In the genomic region with DNA sequence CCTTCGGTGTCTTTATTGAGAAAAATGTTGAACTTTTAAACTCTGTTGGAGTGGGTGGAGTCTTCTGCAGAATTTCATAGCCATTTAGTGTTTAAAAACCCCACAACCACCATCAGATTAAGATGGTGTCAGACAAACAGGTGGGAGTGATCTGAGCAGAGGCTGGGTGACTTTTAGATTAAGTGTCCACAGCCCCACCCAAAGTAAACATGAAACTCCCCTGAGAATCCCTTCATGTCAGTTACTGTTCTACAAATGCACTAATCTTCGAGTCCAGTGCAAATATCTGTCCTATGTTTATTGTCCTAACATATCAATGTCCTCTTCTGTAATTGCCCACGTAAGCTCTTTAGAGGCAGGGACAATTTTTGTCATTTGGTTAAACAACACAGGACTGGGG, we compare ENCODE assay signal across 17 cellular contexts.
DNase-seq lines count a peak whose midpoint lies in the region; ATAC-seq, FAIRE-seq and TF ChIP-seq lines count a peak whose summit lies in the region.
"Had no signal": no experiment of that assay in that cellular context is flagged by ENCODE, and none has a peak within 500 bp of the region (broad histone marks: within the 10 kb centered on the region; RNA-seq: fewer than 3 reads in every experiment).

No MANE protein-coding gene starts in this region.

- H3K79me2 ChIP-seq in GM23338 (replicated peaks; ENCODE audit: insufficient read depth) = no peaks in the 10 kb centered on the region

- H3K36me3 ChIP-seq in GM23338 (ENCODE audit: insufficient read depth) (no peaks in the 10 kb centered on the region), small intestine (ENCODE audit: control insufficient read depth in 2 of 2, insufficient read depth in 2 of 2, low read length in 2 of 2) (no peaks in the 10 kb centered on the region)
- H3K36me3 ChIP-seq: breast epithelium, pancreas had no signal

- H3K4me3 ChIP-seq in GM23338 (no peak overlapping the region), small intestine (ENCODE audit: low read depth in 1 of 2, low read length in 2 of 2) (no peak overlapping the region)
- H3K4me3 ChIP-seq: breast epithelium, pancreas had no signal

- WGBS in small intestine, 3 donors = 6 to 44% (median 26%) methylated on average over 3 of the region's 3 CpGs

- peaks cover 13% of the 10 kb centered on the region for H3K9me2 ChIP-seq in GM23338 (ENCODE audit: insufficient read depth)
- H3K9me2 ChIP-seq: SK-N-SH had no signal

- CTCF ChIA-PET in activated CD8-positive, alpha-beta T cell treated with anti-CD3 and anti-CD28 coated beads for 36 hours (lab: Charles Lee) = interaction anchor here (1.0 kb wide), 1 partner anchor 27 kb away, joined by 3 read pairs; no protein-coding TSS in a partner anchor
- CTCF ChIA-PET in activated CD8-positive, alpha-beta T cell treated with anti-CD3 and anti-CD28 coated beads, Interleukin-2, amount 10 ng/mL, durations not matched to agents 7 days and 5 days (lab: Charles Lee) = no interaction called here

- TF ChIP-seq CTCF in activated CD8-positive, alpha-beta T cell treated with anti-CD3 and anti-CD28 coated beads for 36 hours (IDR thresholded peaks at IDR 0.05) = no peak
- no peak for TF ChIP-seq CTCF in GM23338 (conservative IDR thresholded peaks at IDR 0.05; ENCODE audit: low read depth in 2 of 2)

- 0 out of 2 replicates have a peak, but pooled peaks cover 8% of the 10 kb centered on the region for H3K4me1 ChIP-seq in GM23338 (ENCODE audit: insufficient read depth)
- H3K4me1 ChIP-seq in small intestine (ENCODE audit: control insufficient read depth in 2 of 2, insufficient read depth in 1 of 2, low read depth in 1 of 2, low read length in 1 of 2) = no peaks in the 10 kb centered on the region
- H3K4me1 ChIP-seq: breast epithelium had no signal

- H3K27me3 ChIP-seq in GM23338 (ENCODE audit: insufficient read depth) (no peaks in the 10 kb centered on the region), small intestine (ENCODE audit: control insufficient read depth in 2 of 2, insufficient read depth in 2 of 2, low read length in 2 of 2) (no peaks in the 10 kb centered on the region)
- H3K27me3 ChIP-seq: breast epithelium, pancreas had no signal

- no peak for FAIRE-seq in small intestine (lab: Jason Lieb, UNC)
- FAIRE-seq: pancreas had no signal

- H2AFZ ChIP-seq in GM23338 = peak overlapping the region; percentile 56

- no peaks in the 10 kb centered on the region for H3F3A ChIP-seq in GM23338 (replicated peaks; ENCODE audit: low read depth)

- no peaks in the 10 kb centered on the region for H3K36me3 Mint-ChIP-seq in activated CD8-positive, alpha-beta T cell treated with anti-CD3 and anti-CD28 coated beads for 36 hours (ENCODE audit: low read depth)
- H3K36me3 Mint-ChIP-seq in activated CD8-positive, alpha-beta T cell treated with anti-CD3 and anti-CD28 coated beads, Interleukin-2, amount 10 ng/mL, durations not matched to agents 7 days and 5 days (ENCODE audit: low read depth) = no peaks in the 10 kb centered on the region
- no peaks in the 10 kb centered on the region for H3K36me3 Mint-ChIP-seq in GM23338 (ENCODE audit: low read depth)
- H3K36me3 Mint-ChIP-seq in activated T-helper 2 cell treated with anti-CD3 and anti-CD28 coated beads, Interferon-gamma antibody, Interleukin-2, Interleukin-4, amounts not matched to agents 10 μg/mL and 5 μg/mL and 100 μg/mL, durations not matched to agents 14 hours and 24 hours and 36 hours (ENCODE audit: low read depth) = peaks cover 46% of the 10 kb centered on the region

- POLR2A ChIA-PET in activated CD8-positive, alpha-beta T cell treated with anti-CD3 and anti-CD28 coated beads for 36 hours (lab: Charles Lee) = no interaction called here
- POLR2A ChIA-PET in activated CD8-positive, alpha-beta T cell treated with anti-CD3 and anti-CD28 coated beads, Interleukin-2, amount 10 ng/mL, durations not matched to agents 7 days and 5 days (lab: Charles Lee) = no interaction called here

- no peak overlapping the region for H3K4me3 Mint-ChIP-seq in activated CD8-positive, alpha-beta T cell treated with anti-CD3 and anti-CD28 coated beads for 36 hours
- H3K4me3 Mint-ChIP-seq in activated CD8-positive, alpha-beta T cell treated with anti-CD3 and anti-CD28 coated beads, Interleukin-2, amount 10 ng/mL, durations not matched to agents 7 days and 5 days = no peak overlapping the region
- no peak overlapping the region for H3K4me3 Mint-ChIP-seq in GM23338
- peak overlapping the region; percentile 68 for H3K4me3 Mint-ChIP-seq in activated T-helper 2 cell treated with anti-CD3 and anti-CD28 coated beads, Interferon-gamma antibody, Interleukin-2, Interleukin-4, amounts not matched to agents 10 μg/mL and 5 μg/mL and 100 μg/mL, durations not matched to agents 14 hours and 24 hours and 36 hours (ENCODE audit: low read depth)

- H3K27me3 Mint-ChIP-seq in activated CD8-positive, alpha-beta T cell treated with anti-CD3 and anti-CD28 coated beads for 36 hours = peaks cover 10% of the 10 kb centered on the region
- H3K27me3 Mint-ChIP-seq in activated CD8-positive, alpha-beta T cell treated with anti-CD3 and anti-CD28 coated beads, Interleukin-2, amount 10 ng/mL, durations not matched to agents 7 days and 5 days (ENCODE audit: low read depth) = peaks cover 16% of the 10 kb centered on the region
- H3K27me3 Mint-ChIP-seq in GM23338 (ENCODE audit: insufficient read depth, low read depth, poor library complexity) = peaks cover 7% of the 10 kb centered on the region
- no peaks in the 10 kb centered on the region for H3K27me3 Mint-ChIP-seq in activated T-helper 2 cell treated with anti-CD3 and anti-CD28 coated beads, Interferon-gamma antibody, Interleukin-2, Interleukin-4, amounts not matched to agents 10 μg/mL and 5 μg/mL and 100 μg/mL, durations not matched to agents 14 hours and 24 hours and 36 hours (ENCODE audit: low read depth)

- peak; percentile 66 for ATAC-seq in activated CD8-positive, alpha-beta T cell treated with anti-CD3 and anti-CD28 coated beads for 36 hours
- no peak for ATAC-seq in activated CD8-positive, alpha-beta T cell treated with anti-CD3 and anti-CD28 coated beads, Interleukin-2, amount 10 ng/mL, durations not matched to agents 7 days and 5 days
- no peak for ATAC-seq in GM23338
- no peak for ATAC-seq in HG03159 (IDR thresholded peaks at IDR 0.05; ENCODE audit: unreplicated experiment)
- no peak for ATAC-seq in GM18909 (IDR thresholded peaks at IDR 0.05; ENCODE audit: poor library complexity, unreplicated experiment)

- H3K4me1 Mint-ChIP-seq in activated CD8-positive, alpha-beta T cell treated with anti-CD3 and anti-CD28 coated beads for 36 hours (ENCODE audit: low read depth) = peaks cover 30% of the 10 kb centered on the region
- peaks cover 11% of the 10 kb centered on the region for H3K4me1 Mint-ChIP-seq in activated CD8-positive, alpha-beta T cell treated with anti-CD3 and anti-CD28 coated beads, Interleukin-2, amount 10 ng/mL, durations not matched to agents 7 days and 5 days (ENCODE audit: low read depth)
- peaks cover 8% of the 10 kb centered on the region; the same call in 2 of the 3 replicates for H3K4me1 Mint-ChIP-seq in GM23338
- H3K4me1 Mint-ChIP-seq in activated T-helper 2 cell treated with anti-CD3 and anti-CD28 coated beads, Interferon-gamma antibody, Interleukin-2, Interleukin-4, amounts not matched to agents 10 μg/mL and 5 μg/mL and 100 μg/mL, durations not matched to agents 14 hours and 24 hours and 36 hours (ENCODE audit: low read depth) = peaks cover 75% of the 10 kb centered on the region

- H3K27ac ChIP-seq in GM23338 (ENCODE audit: low read depth) (no peak overlapping the region), small intestine (ENCODE audit: low read depth in 1 of 2, low read length in 1 of 2) (no peak overlapping the region)
- H3K27ac ChIP-seq: breast epithelium, pancreas had no signal

- no peaks in the 10 kb centered on the region for H3K9me3 Mint-ChIP-seq in activated CD8-positive, alpha-beta T cell treated with anti-CD3 and anti-CD28 coated beads for 36 hours
- no peaks in the 10 kb centered on the region for H3K9me3 Mint-ChIP-seq in activated CD8-positive, alpha-beta T cell treated with anti-CD3 and anti-CD28 coated beads, Interleukin-2, amount 10 ng/mL, durations not matched to agents 7 days and 5 days (ENCODE audit: insufficient read depth)
- no peaks in the 10 kb centered on the region; the same call in 2 of the 3 replicates for H3K9me3 Mint-ChIP-seq in GM23338
- H3K9me3 Mint-ChIP-seq in activated T-helper 2 cell treated with anti-CD3 and anti-CD28 coated beads, Interferon-gamma antibody, Interleukin-2, Interleukin-4, amounts not matched to agents 10 μg/mL and 5 μg/mL and 100 μg/mL, durations not matched to agents 14 hours and 24 hours and 36 hours = peaks cover 14% of the 10 kb centered on the region

- H3K9me3 ChIP-seq in small intestine (ENCODE audit: control insufficient read depth, low read depth) = no peaks in the 10 kb centered on the region
- H3K9me3 ChIP-seq: breast epithelium, pancreas, SK-N-SH had no signal

- no peaks in the 10 kb centered on the region for H4K20me1 ChIP-seq in GM23338 (replicated peaks; ENCODE audit: insufficient read depth)

- peak overlapping the region; percentile 60 for H3K27ac Mint-ChIP-seq in activated CD8-positive, alpha-beta T cell treated with anti-CD3 and anti-CD28 coated beads for 36 hours
- H3K27ac Mint-ChIP-seq in activated CD8-positive, alpha-beta T cell treated with anti-CD3 and anti-CD28 coated beads, Interleukin-2, amount 10 ng/mL, durations not matched to agents 7 days and 5 days = no peak overlapping the region
- no peak overlapping the region for H3K27ac Mint-ChIP-seq in GM23338
- H3K27ac Mint-ChIP-seq in activated T-helper 2 cell treated with anti-CD3 and anti-CD28 coated beads, Interferon-gamma antibody, Interleukin-2, Interleukin-4, amounts not matched to agents 10 μg/mL and 5 μg/mL and 100 μg/mL, durations not matched to agents 14 hours and 24 hours and 36 hours = peak overlapping the region; percentile 99

- intact Hi-C loops in activated CD8-positive, alpha-beta T cell treated with anti-CD3 and anti-CD28 coated beads for 36 hours (cut with micrococcal nuclease) = no loop called here
- intact Hi-C loops in activated T-helper 2 cell treated with anti-CD3 and anti-CD28 coated beads, Interferon-gamma antibody, Interleukin-2, Interleukin-4, amounts not matched to agents 10 μg/mL and 5 μg/mL and 100 μg/mL, durations not matched to agents 14 hours and 24 hours and 36 hours (cut with micrococcal nuclease) = loop anchor here (1.0 kb wide), 8 partner anchors 15 to 174 kb away; no protein-coding TSS in a partner anchor

- no peak overlapping the region for H3K4me2 ChIP-seq in GM23338
- H3K4me2 ChIP-seq: SK-N-SH had no signal

- no peak for DNase-seq in activated CD8-positive, alpha-beta T cell treated with anti-CD3 and anti-CD28 coated beads for 36 hours
- DNase-seq in activated CD8-positive, alpha-beta T cell treated with anti-CD3 and anti-CD28 coated beads, Interleukin-2, amount 10 ng/mL, durations not matched to agents 7 days and 5 days = no peak
- DNase-seq in GM23338 (ENCODE audit: low spot score) = no peak
- no peak for DNase-seq in activated T-helper 2 cell treated with anti-CD3 and anti-CD28 coated beads, Interferon-gamma antibody, Interleukin-2, Interleukin-4, amounts not matched to agents 10 μg/mL and 5 μg/mL and 100 μg/mL, durations not matched to agents 14 hours and 24 hours and 36 hours (ENCODE audit: low spot score)
- peak; percentile 69 for DNase-seq in small intestine
- no peak for DNase-seq in DMS 273 (lab: John Stamatoyannopoulos, UW; ENCODE audit: unreplicated experiment)
- DNase-seq: activated naive CD4-positive, alpha-beta T cell treated with anti-CD3 and anti-CD28 coated beads, Interleukin-2, amount 50 U/mL, for 16 hours; effector CD8-positive, alpha-beta T cell; hypothalamus; NCI-H1092; NCI-H226; pancreas; SK-N-SH; stimulated activated naive CD4-positive, alpha-beta T cell treated with Interleukin-2 at 50 U/mL for 16 hours had no signal

Comparison
In these comparisons a context has a peak if more than half of its experiments do, and no peak if none do; other contexts are left out.
1. H3K27ac Mint-ChIP-seq: peak in activated CD8-positive, alpha-beta T cell treated with anti-CD3 and anti-CD28 coated beads for 36 hours (single experiment) and activated T-helper 2 cell treated with anti-CD3 and anti-CD28 coated beads, Interferon-gamma antibody, Interleukin-2, Interleukin-4, amounts not matched to agents 10 μg/mL and 5 μg/mL and 100 μg/mL, durations not matched to agents 14 hours and 24 hours and 36 hours (single experiment); none in activated CD8-positive, alpha-beta T cell treated with anti-CD3 and anti-CD28 coated beads, Interleukin-2, amount 10 ng/mL, durations not matched to agents 7 days and 5 days (single experiment) and GM23338 (single experiment).